25 cellular contexts compared by ENCODE assay signal in the genomic region with DNA sequence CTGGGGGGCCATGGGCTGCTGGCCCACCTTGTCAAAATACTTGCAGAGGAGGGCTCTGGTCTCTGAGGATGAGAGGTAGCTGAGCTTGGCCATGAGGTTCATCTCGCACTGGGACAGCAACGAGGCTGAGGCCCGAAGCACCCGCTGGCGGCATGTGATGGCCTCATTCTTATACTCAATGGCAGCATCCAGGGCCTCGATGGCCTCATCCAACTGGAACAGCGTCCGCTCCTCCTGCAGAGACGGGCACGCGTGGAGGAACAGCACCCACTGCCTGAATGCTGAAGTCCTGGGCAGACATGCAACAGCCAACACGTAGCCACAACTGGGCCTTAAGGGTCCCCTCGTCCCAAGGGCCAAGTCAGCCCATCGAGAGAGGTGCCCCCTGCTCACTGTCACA. TPM values are rescaled to one million over a fixed set of nuclear protein-coding genes. Genes with fewer than 3 reads are reported as not detected.
A peak's percentile ranks its signal among the peaks of the same experiment; 100 is the strongest.
DNase-seq lines count a peak whose midpoint lies in the region; ATAC-seq, FAIRE-seq and TF ChIP-seq lines count a peak whose summit lies in the region.
"Had no signal": no experiment of that assay in that cellular context is flagged by ENCODE, and none has a peak within 500 bp of the region (broad histone marks: within the 10 kb centered on the region; RNA-seq: fewer than 3 reads in every experiment).

No MANE protein-coding gene starts in this region.

- peak; percentile 47 for DNase-seq in activated CD8-positive, alpha-beta memory T cell treated with anti-CD3 and anti-CD28 coated beads, Interleukin-2, amount 50 U/mL, for 48 hours
- no peak for DNase-seq in activated CD8-positive, alpha-beta memory T cell treated with anti-CD3 and anti-CD28 coated beads, Interleukin-2, amount 50 U/mL, for 4 hours
- DNase-seq in K562 (ENCODE audit: extremely low read depth in 1 of 4, low spot score in 3 of 4) (peak in 1 of 4 experiments; percentile 6), HepG2 (ENCODE audit: low spot score) (no peak), urothelium cell line (ENCODE audit: low spot score) (peak; percentile 3), NCI-H446 (lab: John Stamatoyannopoulos, UW) (no peak), GF-D8 (lab: John Stamatoyannopoulos, UW) (no peak)
- DNase-seq: 8988T, AML-193, C1 segment of cervical spinal cord, Calu3, DMS153, H9, MM.1S, NCI-H1092, NCI-H1436, NCI-H1930, NCI-H226, NCI-H524, NCI-H774, Peyer's patch had no signal

- H3K9me3 ChIP-seq in K562 (replicated peaks; ENCODE audit: control insufficient read depth, insufficient read depth, low read depth, low read length) (peaks cover 5% of the 10 kb centered on the region; the same call in 1 of the 2 replicates), HepG2 (ENCODE audit: low read length) (no peaks in the 10 kb centered on the region)
- H3K9me3 ChIP-seq: Peyer's patch had no signal

- no peak overlapping the region for H3K4me3 ChIP-seq in K562
- H3K4me3 ChIP-seq in HepG2 (replicated peaks in 1 of 3; ENCODE audit: insufficient read depth in 1 of 3, low read depth in 2 of 3, low read length in 3 of 3): no peak overlapping the region
- H3K4me3 ChIP-seq: Peyer's patch, SJSA1 had no signal

- H3K4me1 ChIP-seq in K562 (replicated peaks in 1 of 2; ENCODE audit: control insufficient read depth in 2 of 2, insufficient read depth in 2 of 2, low read length in 2 of 2): no peaks in the 10 kb centered on the region; a peak in 1 of 5 replicates
- no peaks in the 10 kb centered on the region for H3K4me1 ChIP-seq in HepG2 (ENCODE audit: insufficient read depth, low read length)
- H3K4me1 ChIP-seq: Peyer's patch, SJSA1 had no signal

- H3K27ac ChIP-seq in K562 (ENCODE audit: extremely low read depth, low read depth, low read length) (no peak overlapping the region), HepG2 (ENCODE audit: extremely low read length, insufficient read depth, low read length) (no peak overlapping the region)
- H3K27ac ChIP-seq: Peyer's patch, SJSA1 had no signal

- WGBS in K562 (ENCODE audit: insufficient coverage, low coverage, missing lambda C conversion rate): 92% methylated on average over 14 of the region's 14 CpGs
- WGBS in HepG2 (ENCODE audit: low lambda C conversion rate): no CpG with 5 or more reads among the region's 14 CpGs

- H4K20me1 ChIP-seq in K562 (replicated peaks; ENCODE audit: control insufficient read depth, insufficient read depth, low read length) (no peaks in the 10 kb centered on the region), HepG2 (ENCODE audit: insufficient read depth, low read length) (no peaks in the 10 kb centered on the region)

- FAIRE-seq in K562 (lab: Jason Lieb, UNC) (no peak), HepG2 (lab: Jason Lieb, UNC) (no peak), urothelium cell line (lab: Jason Lieb, UNC) (no peak)
- FAIRE-seq: GM19239 had no signal

- H2AFZ ChIP-seq in K562 (ENCODE audit: low read depth, low read length): no peak overlapping the region
- no peak overlapping the region for H2AFZ ChIP-seq in HepG2 (ENCODE audit: low read length)

- no peak for TF ChIP-seq CTCF in K562 (IDR thresholded peaks at IDR 0.05 in 2 of 3, conservative IDR thresholded peaks at IDR 0.05 in 1 of 3; ENCODE audit: insufficient read depth in 2 of 3, low read depth in 1 of 3, low read length in 3 of 3)
- no peak for TF ChIP-seq CTCF in HepG2 (CRISPR knock-in tag; IDR thresholded peaks at IDR 0.05)

- CTCF ChIA-PET in K562 (lab: Yijun Ruan, JAX; ENCODE audit: low intra/inter-chr PET ratio): no interaction called here
- CTCF ChIA-PET in HepG2 (lab: Yijun Ruan, JAX; ENCODE audit: low intra/inter-chr PET ratio, low total read pairs): no interaction called here

- POLR2A ChIA-PET in K562 (lab: Yijun Ruan, JAX): interaction anchor here (0.6 to 1.3 kb wide), 2 partner anchors 17 to 204 kb away, joined by 3 read pairs; no protein-coding TSS in a partner anchor
- POLR2A ChIA-PET in HepG2 (lab: Yijun Ruan, JAX): no interaction called here

- H3K27me3 ChIP-seq in K562 (ENCODE audit: control insufficient read depth in 2 of 2, insufficient read depth in 2 of 2, low read length in 2 of 2): no peaks in the 10 kb centered on the region
- H3K27me3 ChIP-seq in HepG2 (ENCODE audit: control insufficient read depth in 1 of 2, insufficient read depth in 2 of 2, low read length in 2 of 2): no peaks in the 10 kb centered on the region
- H3K27me3 ChIP-seq: Peyer's patch, SJSA1 had no signal

- TF ChIP-seq EP300 in K562 (IDR thresholded peaks at IDR 0.05; ENCODE audit: low read length) (no peak), HepG2 (IDR thresholded peaks at IDR 0.05; ENCODE audit: low read depth in 2 of 2, low read length in 2 of 2) (no peak), HepG2 (CRISPR knock-in tag; IDR thresholded peaks at IDR 0.05; ENCODE audit: borderline replicate concordance) (no peak)

- H3K36me3 ChIP-seq in K562 (ENCODE audit: control insufficient read depth, insufficient read depth, low read length) (peaks cover 69% of the 10 kb centered on the region), HepG2 (replicated peaks in 1 of 2; ENCODE audit: control insufficient read depth in 1 of 2, insufficient read depth in 2 of 2, low read length in 2 of 2) (peaks cover 39 to 71% of the 10 kb centered on the region in 2 experiments)

- TF ChIP-seq POLR2A in K562 (conservative IDR thresholded peaks at IDR 0.05): no peak; the same call in 1 of the 2 replicates
- no peak for TF ChIP-seq POLR2A in HepG2 (IDR thresholded peaks at IDR 0.05; ENCODE audit: insufficient read depth in 1 of 2, low read depth in 2 of 2, low read length in 2 of 2)

- intact Hi-C loops in K562 (cut with micrococcal nuclease): no loop called here
- intact Hi-C loops in HepG2 (cut with micrococcal nuclease; ENCODE audit: unreplicated experiment): no loop called here

- BruUV-seq in K562 (replicated peaks; lab: Mats Ljungman, UMichigan) (no TSS peak), HepG2 (replicated peaks; lab: Mats Ljungman, UMichigan) (no TSS peak)

- ATAC-seq in K562 (peak; percentile 7; the same call in 1 of the 3 replicates), HepG2 (no peak), HG03442 (IDR thresholded peaks at IDR 0.05; ENCODE audit: unreplicated experiment) (no peak)
- ATAC-seq: CD8-positive, alpha-beta T cell had no signal

- H3K9ac ChIP-seq in K562 (ENCODE audit: insufficient read depth in 1 of 2, low read depth in 2 of 2, low read length in 2 of 2): no peak overlapping the region
- H3K9ac ChIP-seq in HepG2 (ENCODE audit: insufficient read depth, low read depth, low read length): no peak overlapping the region

- in situ Hi-C loops in K562 (cut with MboI) (no loop called here), HepG2 (cut with HindIII; ENCODE audit: extremely low pct_ligation_motif_present, low pct_unique_long_range_greater_than_20kb) (no loop called here)

- H3K4me2 ChIP-seq in K562 (ENCODE audit: insufficient read depth, low read length) (no peak overlapping the region), HepG2 (ENCODE audit: low read depth, low read length) (no peak overlapping the region)

- TF ChIP-seq RAD21 in K562 (CRISPR knock-in tag; conservative IDR thresholded peaks at IDR 0.05 in 1 of 2, IDR thresholded peaks at IDR 0.05 in 1 of 2): no peak
- TF ChIP-seq RAD21 in HepG2 (CRISPR knock-in tag; IDR thresholded peaks at IDR 0.05): no peak

- H3K9me1 ChIP-seq in K562 (ENCODE audit: control insufficient read depth, insufficient read depth, low read length): no peaks in the 10 kb centered on the region

- H3K79me2 ChIP-seq in K562 (ENCODE audit: control insufficient read depth, insufficient read depth, low read length) (no peaks in the 10 kb centered on the region), HepG2 (ENCODE audit: insufficient read depth, low read length) (no peaks in the 10 kb centered on the region)

RNA-seq across cellular contexts. Expression of gene KIF7, which starts 25.0 kb away (rescaled TPM):
- 4.9 and 14.4 TPM in 2 replicates for total RNA-seq in K562 (2011; cell fraction: chromatin; rRNA removed; ENCODE audit: low replicate concordance)
- 4.2 and 7.3 TPM in 2 replicates for total RNA-seq in K562 (2011; cell fraction: nucleolus; rRNA removed)
- 2.7 and 3.1 TPM in 2 replicates for total RNA-seq in K562 (2011; cell fraction: nucleoplasm; rRNA removed)
- total RNA-seq in K562 (2014; rRNA removed) (1.6 and 2.0 TPM in 2 replicates), K562 (2014; rRNA removed; fragmentation: Illumina TruSeq; extraction: Trizol) (0.15 and 0.35 TPM in 2 replicates), K562 (2015; rRNA removed; fragmentation: Illumina TruSeq; extraction: Trizol) (0.58 and 0.64 TPM in 2 replicates), K562 (2021) (1.7 and 1.8 TPM in 2 replicates), HepG2 (2016; rRNA removed; fragmentation: Illumina TruSeq; extraction: Trizol) (4.4 and 6.2 TPM in 2 replicates)
- polyA plus RNA-seq in K562 (2011; rRNA removed) (1.3 and 1.7 TPM in 2 replicates), K562 (2014; fragmentation: Illumina TruSeq; extraction: Trizol) (0.49 and 0.69 TPM in 2 replicates), K562 (2014; fragmentation: Nextera tagmentation; extraction: Ambion mirVana) (under 1 TPM; 0.04 to 0.06 TPM), K562 (2014; rRNA removed) (1.9 and 3.1 TPM in 2 replicates), HepG2 (2011; rRNA removed) (1.5 and 2.2 TPM in 2 replicates)
- polyA plus RNA-seq in K562 (2011; cell fraction: cytosol; rRNA removed): 1.1 and 2.7 TPM in 2 replicates
- 4.3 and 6.8 TPM in 2 replicates for polyA plus RNA-seq in K562 (2011; cell fraction: nucleus; rRNA removed)
- polyA plus RNA-seq in K562 (2012): 0.96 and 1.1 TPM in 2 replicates
- polyA minus RNA-seq in K562 (2011; rRNA and poly(A)+ RNA removed): 0.45 and 1.2 TPM in 2 replicates
- 0.82 and 1.5 TPM in 2 replicates for polyA minus RNA-seq in K562 (2011; cell fraction: cytosol; rRNA and poly(A)+ RNA removed)
- 1.2 and 2.8 TPM in 2 replicates for polyA minus RNA-seq in K562 (2011; cell fraction: nucleus; rRNA and poly(A)+ RNA removed)
- 0.26 and 0.40 TPM in 2 replicates for total RNA-seq in HepG2 (2016; cell fraction: cytosol; rRNA removed; fragmentation: Illumina TruSeq; extraction: Trizol; ENCODE audit: low read depth)
- 3.6 and 6.7 TPM in 2 replicates for total RNA-seq in HepG2 (2016; cell fraction: insoluble cytoplasmic fraction; rRNA removed; fragmentation: Illumina TruSeq; extraction: Trizol)
- total RNA-seq in HepG2 (2016; cell fraction: membrane; rRNA removed; fragmentation: Illumina TruSeq; extraction: Trizol): 0.65 and 0.86 TPM in 2 replicates
- 4.7 and 7.0 TPM in 2 replicates for total RNA-seq in HepG2 (2016; cell fraction: nucleus; rRNA removed; fragmentation: Illumina TruSeq; extraction: Trizol)
- 1.0 and 1.3 TPM in 2 replicates for polyA plus RNA-seq in HepG2 (2011; cell fraction: cytosol; rRNA removed)
- 7.0 and 11.6 TPM in 2 replicates for polyA plus RNA-seq in HepG2 (2011; cell fraction: nucleus; rRNA removed)
- polyA plus RNA-seq in HepG2 (2012): 1.1 and 1.2 TPM in 2 replicates
- 0.14 and 0.16 TPM in 2 replicates for polyA plus RNA-seq in HepG2 (2016; cell fraction: cytosol; fragmentation: Illumina TruSeq; extraction: Trizol; ENCODE audit: low read depth)
- polyA plus RNA-seq in HepG2 (2016; cell fraction: insoluble cytoplasmic fraction; fragmentation: Illumina TruSeq; extraction: Trizol; ENCODE audit: low read depth): 3.4 and 4.0 TPM in 2 replicates
- polyA plus RNA-seq in HepG2 (2016; cell fraction: membrane; fragmentation: Illumina TruSeq; extraction: Trizol; ENCODE audit: low read depth): 0.29 and 0.38 TPM in 2 replicates
- polyA plus RNA-seq in HepG2 (2016; cell fraction: nucleus; fragmentation: Illumina TruSeq; extraction: Trizol; ENCODE audit: insufficient read depth, low read depth): 12.8 and 16.5 TPM in 2 replicates
- polyA minus RNA-seq in HepG2 (2011; rRNA and poly(A)+ RNA removed; ENCODE audit: low replicate concordance): 0.21 and 4.1 TPM in 2 replicates
- 0.89 and 1.2 TPM in 2 replicates for polyA minus RNA-seq in HepG2 (2011; cell fraction: cytosol; rRNA and poly(A)+ RNA removed)
- polyA minus RNA-seq in HepG2 (2011; cell fraction: nucleus; rRNA and poly(A)+ RNA removed): 3.3 and 3.5 TPM in 2 replicates

RNA-seq across cellular contexts. Expression of gene PLIN1, which starts 48.9 kb away (rescaled TPM):
- not detected in 2 replicates for total RNA-seq in K562 (2011; cell fraction: chromatin; rRNA removed; ENCODE audit: low replicate concordance)
- not detected in 2 replicates for total RNA-seq in K562 (2011; cell fraction: nucleolus; rRNA removed)
- total RNA-seq in K562 (2011; cell fraction: nucleoplasm; rRNA removed): not detected in 2 replicates
- total RNA-seq in K562 (2014; rRNA removed) (not detected in 2 replicates), K562 (2014; rRNA removed; fragmentation: Illumina TruSeq; extraction: Trizol) (not detected in 2 replicates), K562 (2015; rRNA removed; fragmentation: Illumina TruSeq; extraction: Trizol) (not detected in 2 replicates), K562 (2021) (not detected in 2 replicates), HepG2 (2016; rRNA removed; fragmentation: Illumina TruSeq; extraction: Trizol) (0.73 and 1.2 TPM in 2 replicates)
- polyA plus RNA-seq in K562 (2011; rRNA removed) (not detected in 2 replicates), K562 (2014; fragmentation: Illumina TruSeq; extraction: Trizol) (not detected in 2 replicates), K562 (2014; fragmentation: Nextera tagmentation; extraction: Ambion mirVana) (not detected), K562 (2014; rRNA removed) (not detected in 2 replicates), HepG2 (2011; rRNA removed) (0.74 and 0.78 TPM in 2 replicates)
- polyA plus RNA-seq in K562 (2011; cell fraction: cytosol; rRNA removed): not detected in 2 replicates
- polyA plus RNA-seq in K562 (2011; cell fraction: nucleus; rRNA removed): not detected in 2 replicates
- polyA plus RNA-seq in K562 (2012): not detected in 2 replicates
- polyA minus RNA-seq in K562 (2011; rRNA and poly(A)+ RNA removed): not detected in 2 replicates
- not detected in 2 replicates for polyA minus RNA-seq in K562 (2011; cell fraction: cytosol; rRNA and poly(A)+ RNA removed)
- polyA minus RNA-seq in K562 (2011; cell fraction: nucleus; rRNA and poly(A)+ RNA removed): not detected in 2 replicates
- total RNA-seq in HepG2 (2016; cell fraction: cytosol; rRNA removed; fragmentation: Illumina TruSeq; extraction: Trizol; ENCODE audit: low read depth): 0.71 TPM in 2 replicates
- total RNA-seq in HepG2 (2016; cell fraction: insoluble cytoplasmic fraction; rRNA removed; fragmentation: Illumina TruSeq; extraction: Trizol): 0.65 and 1.4 TPM in 2 replicates
- 0.34 and 0.76 TPM in 2 replicates for total RNA-seq in HepG2 (2016; cell fraction: membrane; rRNA removed; fragmentation: Illumina TruSeq; extraction: Trizol)
- total RNA-seq in HepG2 (2016; cell fraction: nucleus; rRNA removed; fragmentation: Illumina TruSeq; extraction: Trizol): 1.3 TPM in 2 replicates
- polyA plus RNA-seq in HepG2 (2011; cell fraction: cytosol; rRNA removed): 0.16 and 0.60 TPM in 2 replicates
- 1.6 and 2.1 TPM in 2 replicates for polyA plus RNA-seq in HepG2 (2011; cell fraction: nucleus; rRNA removed)
- polyA plus RNA-seq in HepG2 (2012): 0.49 and 0.54 TPM in 2 replicates
- polyA plus RNA-seq in HepG2 (2016; cell fraction: cytosol; fragmentation: Illumina TruSeq; extraction: Trizol; ENCODE audit: low read depth): 1.5 and 1.7 TPM in 2 replicates
- 0.97 and 1.0 TPM in 2 replicates for polyA plus RNA-seq in HepG2 (2016; cell fraction: insoluble cytoplasmic fraction; fragmentation: Illumina TruSeq; extraction: Trizol; ENCODE audit: low read depth)
- 0.22 and 0.55 TPM in 2 replicates for polyA plus RNA-seq in HepG2 (2016; cell fraction: membrane; fragmentation: Illumina TruSeq; extraction: Trizol; ENCODE audit: low read depth)
- polyA plus RNA-seq in HepG2 (2016; cell fraction: nucleus; fragmentation: Illumina TruSeq; extraction: Trizol; ENCODE audit: insufficient read depth, low read depth): 3.1 and 3.5 TPM in 2 replicates
- 0.49 TPM in 1 of 2 replicates, not detected in the other for polyA minus RNA-seq in HepG2 (2011; rRNA and poly(A)+ RNA removed; ENCODE audit: low replicate concordance)
- polyA minus RNA-seq in HepG2 (2011; cell fraction: cytosol; rRNA and poly(A)+ RNA removed): not detected in 2 replicates
- 0.87 and 1.4 TPM in 2 replicates for polyA minus RNA-seq in HepG2 (2011; cell fraction: nucleus; rRNA and poly(A)+ RNA removed)
- total RNA-seq: CD8-positive, alpha-beta T cell; SJSA1 had no signal

RNA-seq across cellular contexts. Expression of gene TICRR, which starts 55.0 kb away (rescaled TPM):
- total RNA-seq in K562 (2011; cell fraction: chromatin; rRNA removed; ENCODE audit: low replicate concordance): 76.1 and 83.1 TPM in 2 replicates
- total RNA-seq in K562 (2011; cell fraction: nucleolus; rRNA removed): 43.7 and 48.0 TPM in 2 replicates
- 38.6 and 46.9 TPM in 2 replicates for total RNA-seq in K562 (2011; cell fraction: nucleoplasm; rRNA removed)
- total RNA-seq in K562 (2014; rRNA removed) (13.8 and 14.8 TPM in 2 replicates), K562 (2014; rRNA removed; fragmentation: Illumina TruSeq; extraction: Trizol) (11.4 and 11.8 TPM in 2 replicates), K562 (2015; rRNA removed; fragmentation: Illumina TruSeq; extraction: Trizol) (11.9 and 12.3 TPM in 2 replicates), K562 (2021) (21.0 and 22.9 TPM in 2 replicates), HepG2 (2016; rRNA removed; fragmentation: Illumina TruSeq; extraction: Trizol) (14.3 and 14.8 TPM in 2 replicates)
- polyA plus RNA-seq in K562 (2011; rRNA removed) (13.7 and 17.2 TPM in 2 replicates), K562 (2014; fragmentation: Illumina TruSeq; extraction: Trizol) (19.2 and 22.0 TPM in 2 replicates), K562 (2014; fragmentation: Nextera tagmentation; extraction: Ambion mirVana) (1 to 10 TPM in 1 of 2 experiments, under 1 TPM in 1; 0.84 to 1.0 TPM), K562 (2014; rRNA removed) (13.7 and 14.2 TPM in 2 replicates), HepG2 (2011; rRNA removed) (3.3 and 4.1 TPM in 2 replicates)
- polyA plus RNA-seq in K562 (2011; cell fraction: cytosol; rRNA removed): 9.4 and 10.6 TPM in 2 replicates
- polyA plus RNA-seq in K562 (2011; cell fraction: nucleus; rRNA removed): 45.6 and 60.9 TPM in 2 replicates
- polyA plus RNA-seq in K562 (2012): 12.5 and 13.0 TPM in 2 replicates
- 24.1 and 29.5 TPM in 2 replicates for polyA minus RNA-seq in K562 (2011; rRNA and poly(A)+ RNA removed)
- polyA minus RNA-seq in K562 (2011; cell fraction: cytosol; rRNA and poly(A)+ RNA removed): 14.7 and 15.0 TPM in 2 replicates
- 32.3 and 48.4 TPM in 2 replicates for polyA minus RNA-seq in K562 (2011; cell fraction: nucleus; rRNA and poly(A)+ RNA removed)
- 2.6 and 3.4 TPM in 2 replicates for total RNA-seq in HepG2 (2016; cell fraction: cytosol; rRNA removed; fragmentation: Illumina TruSeq; extraction: Trizol; ENCODE audit: low read depth)
- 13.0 and 13.8 TPM in 2 replicates for total RNA-seq in HepG2 (2016; cell fraction: insoluble cytoplasmic fraction; rRNA removed; fragmentation: Illumina TruSeq; extraction: Trizol)
- total RNA-seq in HepG2 (2016; cell fraction: membrane; rRNA removed; fragmentation: Illumina TruSeq; extraction: Trizol): 5.7 and 6.1 TPM in 2 replicates
- 24.1 and 25.6 TPM in 2 replicates for total RNA-seq in HepG2 (2016; cell fraction: nucleus; rRNA removed; fragmentation: Illumina TruSeq; extraction: Trizol)
- 1.7 and 2.0 TPM in 2 replicates for polyA plus RNA-seq in HepG2 (2011; cell fraction: cytosol; rRNA removed)
- polyA plus RNA-seq in HepG2 (2011; cell fraction: nucleus; rRNA removed): 8.1 and 12.8 TPM in 2 replicates
- polyA plus RNA-seq in HepG2 (2012): 2.6 and 5.2 TPM in 2 replicates
- polyA plus RNA-seq in HepG2 (2016; cell fraction: cytosol; fragmentation: Illumina TruSeq; extraction: Trizol; ENCODE audit: low read depth): 1.4 and 1.7 TPM in 2 replicates
- polyA plus RNA-seq in HepG2 (2016; cell fraction: insoluble cytoplasmic fraction; fragmentation: Illumina TruSeq; extraction: Trizol; ENCODE audit: low read depth): 9.6 and 12.3 TPM in 2 replicates
- 2.4 and 2.7 TPM in 2 replicates for polyA plus RNA-seq in HepG2 (2016; cell fraction: membrane; fragmentation: Illumina TruSeq; extraction: Trizol; ENCODE audit: low read depth)
- polyA plus RNA-seq in HepG2 (2016; cell fraction: nucleus; fragmentation: Illumina TruSeq; extraction: Trizol; ENCODE audit: insufficient read depth, low read depth): 35.2 and 38.1 TPM in 2 replicates
- polyA minus RNA-seq in HepG2 (2011; rRNA and poly(A)+ RNA removed; ENCODE audit: low replicate concordance): 12.6 and 58.7 TPM in 2 replicates
- polyA minus RNA-seq in HepG2 (2011; cell fraction: cytosol; rRNA and poly(A)+ RNA removed): 3.0 and 3.7 TPM in 2 replicates
- 15.5 and 18.4 TPM in 2 replicates for polyA minus RNA-seq in HepG2 (2011; cell fraction: nucleus; rRNA and poly(A)+ RNA removed)

Comparison
In these comparisons a context has a peak if more than half of its experiments do, and no peak if none do; other contexts are left out.
1. DNase-seq: peak in activated CD8-positive, alpha-beta memory T cell treated with anti-CD3 and anti-CD28 coated beads, Interleukin-2, amount 50 U/mL, for 48 hours (single experiment) and urothelium cell line (single experiment); none in activated CD8-positive, alpha-beta memory T cell treated with anti-CD3 and anti-CD28 coated beads, Interleukin-2, amount 50 U/mL, for 4 hours (single experiment), HepG2 (single experiment), NCI-H446 (0 of 2) and GF-D8 (single experiment).